ENCODE assay signal across 1 cellular context in genomic region chr5:57685866-57686265, GRCh38.
TF ChIP-seq lines count a peak whose summit lies in the region.

No MANE protein-coding gene starts in this region.

TF ChIP-seq in liver, 16 proteins besides CTCF, POLR2A, EP300 and RAD21 (continued from another document):
- TF ChIP-seq ZBTB33 (IDR thresholded peaks at IDR 0.05) = peak; percentile 18
- no peak for TF ChIP-seq TAF1 (conservative IDR thresholded peaks at IDR 0.05)
- TF ChIP-seq FOXA1 (IDR thresholded peaks at IDR 0.05) = no peak
- TF ChIP-seq SP1 (IDR thresholded peaks at IDR 0.05) = no peak
- no peak for TF ChIP-seq MAX (IDR thresholded peaks at IDR 0.05)
- no peak for TF ChIP-seq HNF4G (IDR thresholded peaks at IDR 0.05)
- TF ChIP-seq ATF3 (IDR thresholded peaks at IDR 0.05) = no peak
- TF ChIP-seq GABPA (IDR thresholded peaks at IDR 0.05 in 1 of 2, conservative IDR thresholded peaks at IDR 0.05 in 1 of 2) = peak in 1 of 2 donors; percentile 40
- TF ChIP-seq EGR1 (IDR thresholded peaks at IDR 0.05; ENCODE audit: low read depth in 2 of 2) = no peak
- no peak for TF ChIP-seq NR2F2 (IDR thresholded peaks at IDR 0.05)
